Comparison of ENCODE assay signal across 1 cellular context in genomic region chr9:76423216-76424177, GRCh38.
A peak's percentile ranks its signal among the peaks of the same experiment; 100 is the strongest.
TF ChIP-seq lines count a peak whose summit lies in the region.

No MANE protein-coding gene starts in this region.

TF ChIP-seq in HepG2, 621 proteins besides CTCF, POLR2A, EP300 and RAD21 (continued from another document and continues in another):
- no peak for TF ChIP-seq ZBTB34 (CRISPR knock-in tag; IDR thresholded peaks at IDR 0.05)
- no peak for TF ChIP-seq CCDC6 (CRISPR knock-in tag; IDR thresholded peaks at IDR 0.05)
- TF ChIP-seq PCBP1 (IDR thresholded peaks at IDR 0.05; ENCODE audit: borderline replicate concordance, low read depth, low read length): no peak
- TF ChIP-seq ZHX1 (CRISPR knock-in tag; IDR thresholded peaks at IDR 0.05; ENCODE audit: low read depth): no peak
- TF ChIP-seq ZNF530 (CRISPR knock-in tag; IDR thresholded peaks at IDR 0.05; ENCODE audit: low read depth): no peak
- TF ChIP-seq EZH2 (conservative IDR thresholded peaks at IDR 0.05; ENCODE audit: low read depth, low read length): no peak
- TF ChIP-seq ZNF589 (CRISPR knock-in tag; conservative IDR thresholded peaks at IDR 0.05): no peak
- TF ChIP-seq TIGD3 (CRISPR knock-in tag; IDR thresholded peaks at IDR 0.05; ENCODE audit: borderline replicate concordance): no peak
- TF ChIP-seq ZNF781 (CRISPR knock-in tag; IDR thresholded peaks at IDR 0.05; ENCODE audit: borderline replicate concordance, not compliant biosample characterization): no peak
- TF ChIP-seq ZNF33B (CRISPR knock-in tag; IDR thresholded peaks at IDR 0.05): no peak
- peak; percentile 77 for TF ChIP-seq SOX13 (IDR thresholded peaks at IDR 0.05)
- TF ChIP-seq SOX13 (CRISPR knock-in tag; conservative IDR thresholded peaks at IDR 0.05 in 1 of 2, IDR thresholded peaks at IDR 0.05 in 1 of 2): peak in 1 of 2 experiments; percentile 96; a peak in 2 of 4 replicates
- no peak for TF ChIP-seq CEBPZ (IDR thresholded peaks at IDR 0.05; ENCODE audit: low read length)
- TF ChIP-seq ISX (CRISPR knock-in tag; conservative IDR thresholded peaks at IDR 0.05): no peak
- TF ChIP-seq ARNT2 (CRISPR knock-in tag; IDR thresholded peaks at IDR 0.05; ENCODE audit: low read depth): no peak
- TF ChIP-seq ZNF879 (CRISPR knock-in tag; IDR thresholded peaks at IDR 0.05): no peak
- TF ChIP-seq ZNF556 (CRISPR knock-in tag; IDR thresholded peaks at IDR 0.05; ENCODE audit: borderline replicate concordance): no peak
- no peak for TF ChIP-seq SRY (CRISPR knock-in tag; IDR thresholded peaks at IDR 0.05)
- peak in 1 of 2 experiments; percentile 52; a peak in 1 of 4 replicates for TF ChIP-seq ATF4 (CRISPR knock-in tag; IDR thresholded peaks at IDR 0.05)
- TF ChIP-seq SUZ12 (IDR thresholded peaks at IDR 0.05; ENCODE audit: low read depth, low read length): no peak
- TF ChIP-seq CC2D1A (CRISPR knock-in tag; IDR thresholded peaks at IDR 0.05): no peak
- no peak for TF ChIP-seq PAX8 (CRISPR knock-in tag; IDR thresholded peaks at IDR 0.05; ENCODE audit: borderline replicate concordance)
- TF ChIP-seq ZMYM4 (CRISPR knock-in tag; IDR thresholded peaks at IDR 0.05): peak; percentile 37; the same call in 1 of the 2 replicates
- TF ChIP-seq MLX (CRISPR knock-in tag; IDR thresholded peaks at IDR 0.05): no peak
- TF ChIP-seq ZNF703 (CRISPR knock-in tag; IDR thresholded peaks at IDR 0.05; ENCODE audit: borderline replicate concordance): no peak
- no peak for TF ChIP-seq RXRA (CRISPR knock-in tag; IDR thresholded peaks at IDR 0.05)
- peak; percentile 96 for TF ChIP-seq TCF7L2 (IDR thresholded peaks at IDR 0.05; ENCODE audit: low read depth, low read length)
- peak; percentile 97 for TF ChIP-seq TCF7 (IDR thresholded peaks at IDR 0.05; ENCODE audit: low read depth)
- TF ChIP-seq KAT2B (IDR thresholded peaks at IDR 0.05; ENCODE audit: borderline replicate concordance, low read depth, low read length): no peak
- no peak for TF ChIP-seq TEF (CRISPR knock-in tag; IDR thresholded peaks at IDR 0.05)
- TF ChIP-seq RAD51 (IDR thresholded peaks at IDR 0.05; ENCODE audit: borderline replicate concordance): no peak
- no peak for TF ChIP-seq ZNF713 (CRISPR knock-in tag; IDR thresholded peaks at IDR 0.05)
- TF ChIP-seq KLF11 (CRISPR knock-in tag; IDR thresholded peaks at IDR 0.05): no peak
- TF ChIP-seq ZHX2 (IDR thresholded peaks at IDR 0.05; ENCODE audit: low read depth): no peak
- no peak for TF ChIP-seq ZHX2 (CRISPR knock-in tag; IDR thresholded peaks at IDR 0.05; ENCODE audit: borderline replicate concordance)
- TF ChIP-seq ZNF124 (CRISPR knock-in tag; IDR thresholded peaks at IDR 0.05): no peak
- TF ChIP-seq IRF2 (CRISPR knock-in tag; IDR thresholded peaks at IDR 0.05): 0 out of 2 replicates have a peak, but pooled peaks have one; percentile 65
- TF ChIP-seq MZF1 (CRISPR knock-in tag; IDR thresholded peaks at IDR 0.05; ENCODE audit: borderline replicate concordance): no peak
- TF ChIP-seq HNF4G (IDR thresholded peaks at IDR 0.05; ENCODE audit: borderline replicate concordance, low read depth, low read length): 0 out of 2 replicates have a peak, but pooled peaks have one; percentile 7
- TF ChIP-seq HNF4G (CRISPR knock-in tag; IDR thresholded peaks at IDR 0.05; ENCODE audit: borderline replicate concordance, low read depth): no peak
- peak; percentile 49; the same call in 1 of the 2 replicates for TF ChIP-seq ZMAT3 (CRISPR knock-in tag; conservative IDR thresholded peaks at IDR 0.05)
- TF ChIP-seq CBFB (CRISPR knock-in tag; IDR thresholded peaks at IDR 0.05): peak; percentile 99
- peak; percentile 85 for TF ChIP-seq PAXIP1 (CRISPR knock-in tag; conservative IDR thresholded peaks at IDR 0.05)
